Comparison of ENCODE assay signal across 8 cellular contexts in the genomic region with DNA sequence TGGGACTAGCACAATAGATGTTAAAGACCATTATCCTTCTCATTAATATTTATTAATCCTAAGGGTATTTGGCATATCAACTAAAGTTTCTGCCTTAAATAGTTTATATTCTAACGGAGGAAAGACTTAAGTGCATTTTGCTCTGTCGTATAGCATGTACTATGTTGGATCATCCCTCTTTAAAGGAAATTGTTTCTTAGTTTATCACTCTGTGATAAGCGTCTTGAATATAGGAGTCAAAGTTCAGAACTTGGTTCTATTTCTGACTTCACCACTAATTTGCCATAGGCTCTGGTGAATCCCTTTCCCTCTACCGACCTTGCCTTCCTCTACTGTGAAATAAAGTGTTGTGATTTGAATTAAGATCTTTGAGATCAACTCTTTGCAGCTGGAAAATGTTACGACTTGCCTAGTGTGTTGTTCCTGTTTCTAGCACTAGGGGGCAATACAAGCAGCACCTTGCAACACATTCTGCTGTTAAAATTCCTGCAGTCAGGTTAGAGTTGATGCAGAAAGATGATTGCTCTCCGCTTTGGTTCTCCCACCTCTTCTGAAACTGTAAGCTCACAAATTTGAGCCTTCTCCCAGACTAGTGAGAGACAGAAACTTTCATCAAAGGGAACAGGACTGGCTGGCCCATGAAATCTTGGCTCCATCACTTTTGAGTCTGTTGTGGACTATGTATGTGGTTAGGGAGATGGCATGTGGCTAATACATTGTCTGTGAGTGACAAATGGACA. TPM values are rescaled to one million over a fixed set of nuclear protein-coding genes. Genes with fewer than 3 reads are reported as not detected.
DNase-seq lines count a peak whose midpoint lies in the region; ATAC-seq and TF ChIP-seq lines count a peak whose summit lies in the region.

No MANE protein-coding gene starts in this region.

- H3K27me3 Mint-ChIP-seq in endodermal cell (ENCODE audit: insufficient read depth) (no peaks in the 10 kb centered on the region), memory B cell (peaks cover 10% of the 10 kb centered on the region)

- H3K9me3 Mint-ChIP-seq in endodermal cell = no peaks in the 10 kb centered on the region
- H3K9me3 Mint-ChIP-seq in memory B cell = no peaks in the 10 kb centered on the region

- H3K27ac ChIP-seq in A673 (ENCODE audit: low read depth, low read length, poor library complexity, severe bottlenecking) (no peak overlapping the region), endodermal cell (ENCODE audit: low read depth, low read length) (no peak overlapping the region)

- H3K36me3 Mint-ChIP-seq in endodermal cell (ENCODE audit: low read depth) = no peaks in the 10 kb centered on the region
- H3K36me3 Mint-ChIP-seq in memory B cell = no peaks in the 10 kb centered on the region

- H3K4me1 ChIP-seq in A673 (ENCODE audit: insufficient read depth, low read length, poor library complexity, severe bottlenecking) (no peaks in the 10 kb centered on the region), endodermal cell (ENCODE audit: control insufficient read depth, insufficient read depth, low read length) (no peaks in the 10 kb centered on the region)

- H3K27ac Mint-ChIP-seq in endodermal cell (no peak overlapping the region), memory B cell (no peak overlapping the region)

- H3K4me3 Mint-ChIP-seq in endodermal cell = no peak overlapping the region
- H3K4me3 Mint-ChIP-seq in memory B cell = no peak overlapping the region

- intact Hi-C loops in A673 (cut with micrococcal nuclease; ENCODE audit: unreplicated experiment) = loop anchor here (1.0 to 2.0 kb wide), 3 partner anchors 185 to 389 kb away; no protein-coding TSS in a partner anchor
- intact Hi-C loops in posterior vena cava (cut with DNase I) = loop anchor here (2.0 to 10.0 kb wide), 5 partner anchors 187 to 849 kb away; no protein-coding TSS in a partner anchor

- H3K9me3 ChIP-seq in A673 (ENCODE audit: low read depth, low read length, poor library complexity, severe bottlenecking) = no peaks in the 10 kb centered on the region
- H3K9me3 ChIP-seq in endodermal cell (ENCODE audit: control insufficient read depth, low read length) = no peaks in the 10 kb centered on the region

- H3K4me1 Mint-ChIP-seq in endodermal cell (no peaks in the 10 kb centered on the region), memory B cell (peaks cover 2% of the 10 kb centered on the region)

- POLR2A ChIA-PET in A673 (lab: Charles Lee; ENCODE audit: low non-redundant PET) = no interaction called here

- peak; percentile 95 for TF ChIP-seq CTCF in A673 (conservative IDR thresholded peaks at IDR 0.05; ENCODE audit: low read depth, low read length)
- TF ChIP-seq CTCF in GM10266 (IDR thresholded peaks at IDR 0.05; ENCODE audit: control insufficient read depth, insufficient read depth, low read depth, missing control alignments) = peak; percentile 87
- peak; percentile 94 for TF ChIP-seq CTCF in endodermal cell (conservative IDR thresholded peaks at IDR 0.05)

- H3K27me3 ChIP-seq in A673 (replicated peaks; ENCODE audit: insufficient read depth, low read depth, low read length, poor library complexity) (no peaks in the 10 kb centered on the region), endodermal cell (ENCODE audit: control insufficient read depth, insufficient read depth, low read length, poor library complexity, severe bottlenecking) (no peaks in the 10 kb centered on the region)

- CTCF ChIA-PET in A673 (lab: Charles Lee) = interaction anchor here (0.9 to 1.8 kb wide), 3 partner anchors 185 to 390 kb away, joined by 6 to 54 read pairs (median 9); no protein-coding TSS in a partner anchor

- DNase-seq in A673 (ENCODE audit: low spot score) = peak; percentile 76
- peak; percentile 67 for DNase-seq in GM10266 (ENCODE audit: extremely low spot score)
- DNase-seq in NCI-H1694 treated with DMSO at 0.1 percent for 48 hours (lab: John Stamatoyannopoulos, UW) = peak; percentile 20
- peak; percentile 49 for DNase-seq in activated CD4-positive, alpha-beta T cell treated with anti-CD3 and anti-CD28 coated beads for 48 hours
- peak; percentile 79 for DNase-seq in endodermal cell
- peak; percentile 50 for DNase-seq in memory B cell (ENCODE audit: low spot score in 2 of 2)
- peak; percentile 42 for DNase-seq in stimulated activated naive CD8-positive, alpha-beta T cell treated with anti-CD3 and anti-CD28 coated beads, Interleukin-15, Interleukin-2, amounts not matched to agents 100 U/mL and 50 U/mL, for 24 hours
- no peak for DNase-seq in posterior vena cava (ENCODE audit: low spot score)

- no peak overlapping the region for H3K4me3 ChIP-seq in A673 (ENCODE audit: low read depth, low read length, poor library complexity, severe bottlenecking)
- no peak overlapping the region for H3K4me3 ChIP-seq in endodermal cell (ENCODE audit: low read length)

- WGBS in endodermal cell (ENCODE audit: insufficient coverage in 1 of 2, insufficient read length in 1 of 2), 2 experiments = 47 to 48% methylated on average over 2 to 5 of the region's 6 CpGs

- no peaks in the 10 kb centered on the region for H3K36me3 ChIP-seq in A673 (ENCODE audit: insufficient read depth, low read length, poor library complexity, severe bottlenecking)
- H3K36me3 ChIP-seq in endodermal cell (ENCODE audit: control insufficient read depth, insufficient read depth, low read length) = no peaks in the 10 kb centered on the region

- H3K9ac ChIP-seq in endodermal cell (ENCODE audit: extremely low read depth, low read length, poor library complexity, severe bottlenecking) = no peak overlapping the region

- BruUV-seq in A673 (replicated peaks; lab: Mats Ljungman, UMichigan) = no TSS peak

- peak; percentile 29 for ATAC-seq in memory B cell (ENCODE audit: low read depth)
- ATAC-seq in stimulated activated naive CD8-positive, alpha-beta T cell treated with anti-CD3 and anti-CD28 coated beads, Interleukin-15, Interleukin-2, amounts not matched to agents 100 U/mL and 50 U/mL, for 24 hours = no peak

RNA-seq across cellular contexts. Expression of a gene that starts 27.8 kb away (rescaled TPM):
- 11.9 and 13.0 TPM in 2 replicates for total RNA-seq in A673 (2021)
- total RNA-seq in endodermal cell = 10 to 100 TPM; 15.8 to 19.8 TPM
- polyA plus RNA-seq in endodermal cell (2013, experiment 1 of 2) = 35.8 TPM
- 29.9 TPM for polyA plus RNA-seq in endodermal cell (2013, experiment 2 of 2)
- 1 to 10 TPM; 7.5 to 8.5 TPM for total RNA-seq in posterior vena cava

RNA-seq across cellular contexts. Expression of a gene that starts 55.2 kb away (rescaled TPM):
- total RNA-seq in A673 (2021) = 65.4 and 66.3 TPM in 2 replicates
- total RNA-seq in endodermal cell = 100 to 1,000 TPM; 103 to 111 TPM
- 111 TPM for polyA plus RNA-seq in endodermal cell (2013, experiment 1 of 2)
- 100 TPM for polyA plus RNA-seq in endodermal cell (2013, experiment 2 of 2)
- total RNA-seq in posterior vena cava = 100 to 1,000 TPM; 113 to 124 TPM
